ENCODE assay signal across 22 cellular contexts in genomic region chr9:108834959-108835696, GRCh38. TPM values are rescaled to one million over a fixed set of nuclear protein-coding genes. Genes with fewer than 3 reads are reported as not detected.
DNase-seq lines count a peak whose midpoint lies in the region; ATAC-seq and TF ChIP-seq lines count a peak whose summit lies in the region.
"Had no signal": no experiment of that assay in that cellular context is flagged by ENCODE, and none has a peak within 500 bp of the region (broad histone marks: within the 10 kb centered on the region; RNA-seq: fewer than 3 reads in every experiment).

No MANE protein-coding gene starts in this region.

- no peak overlapping the region for H2BK120ac ChIP-seq in mesendoderm (ENCODE audit: low read depth, low read length)

- no CpG with 5 or more reads among the region's 4 CpGs for WGBS in mesendoderm (ENCODE audit: extremely low coverage, insufficient coverage, low lambda C conversion rate)

- H3K79me2 ChIP-seq in mesendoderm (ENCODE audit: control insufficient read depth, insufficient read depth, low read length) = no peaks in the 10 kb centered on the region

- no peak overlapping the region for H3K27ac Mint-ChIP-seq in activated CD4-positive, alpha-beta T cell treated with anti-CD3 and anti-CD28 coated beads, Interleukin-2, amount 10 ng/mL, durations not matched to agents 24 days and 14 days
- H3K27ac Mint-ChIP-seq: activated CD4-positive, alpha-beta memory T cell treated with anti-CD3 and anti-CD28 coated beads for 36 hours; CD4-positive, CD25-positive, alpha-beta regulatory T cell; stimulated activated naive CD8-positive, alpha-beta T cell treated with anti-CD3 and anti-CD28 coated beads, Interleukin-15, amount 100 ng/mL, for 72 hours had no signal

- H3K4me1 Mint-ChIP-seq in activated CD4-positive, alpha-beta T cell treated with anti-CD3 and anti-CD28 coated beads, Interleukin-2, amount 10 ng/mL, durations not matched to agents 24 days and 14 days = peaks cover 7% of the 10 kb centered on the region
- H3K4me1 Mint-ChIP-seq: CD4-positive, CD25-positive, alpha-beta regulatory T cell had no signal

- intact Hi-C loops in activated CD4-positive, alpha-beta T cell treated with anti-CD3 and anti-CD28 coated beads, Interleukin-2, amount 10 ng/mL, durations not matched to agents 24 days and 14 days (cut with micrococcal nuclease) = no loop called here

- H3K18ac ChIP-seq in mesendoderm (ENCODE audit: low read length) = no peak overlapping the region

- peak; percentile 60 for DNase-seq in SKM-1 treated with dmso at 0.1 percent for 144 hours (lab: John Stamatoyannopoulos, UW; ENCODE audit: unreplicated experiment)
- DNase-seq in SKM-1 (lab: John Stamatoyannopoulos, UW; ENCODE audit: unreplicated experiment) = no peak
- peak; percentile 68 for DNase-seq in OCI-M1 (lab: John Stamatoyannopoulos, UW)
- peak; percentile 8 to 24 for DNase-seq in cardiac fibroblast (ENCODE audit: low read depth in 2 of 2)
- DNase-seq in NAMALWA (ENCODE audit: low spot score) = no peak
- DNase-seq in activated CD4-positive, alpha-beta T cell treated with anti-CD3 and anti-CD28 coated beads, Interleukin-2, amount 10 ng/mL, durations not matched to agents 24 days and 14 days = no peak
- no peak for DNase-seq in mesendoderm
- DNase-seq: activated CD4-positive, alpha-beta memory T cell treated with anti-CD3 and anti-CD28 coated beads for 36 hours; CD4-positive, CD25-positive, alpha-beta regulatory T cell; dermis blood vessel endothelial cell; MG63; NCI-H2171; NK-92 treated with Interleukin-12 subunit alpha and Interleukin-12 subunit beta, amount 100 ng/mL, for 24 hours; stimulated activated naive CD8-positive, alpha-beta T cell treated with anti-CD3 and anti-CD28 coated beads, Interleukin-15, amount 100 ng/mL, for 72 hours had no signal

- H3K4me3 Mint-ChIP-seq in activated CD4-positive, alpha-beta T cell treated with anti-CD3 and anti-CD28 coated beads, Interleukin-2, amount 10 ng/mL, durations not matched to agents 24 days and 14 days = no peak overlapping the region
- H3K4me3 Mint-ChIP-seq: activated CD4-positive, alpha-beta memory T cell treated with anti-CD3 and anti-CD28 coated beads for 36 hours; CD4-positive, CD25-positive, alpha-beta regulatory T cell; stimulated activated naive CD8-positive, alpha-beta T cell treated with anti-CD3 and anti-CD28 coated beads, Interleukin-15, amount 100 ng/mL, for 72 hours had no signal

- no peak for TF ChIP-seq CTCF in cardiac fibroblast (IDR thresholded peaks at IDR 0.05; ENCODE audit: low read depth, low read length)

- no peaks in the 10 kb centered on the region for H3K9me3 Mint-ChIP-seq in activated CD4-positive, alpha-beta T cell treated with anti-CD3 and anti-CD28 coated beads, Interleukin-2, amount 10 ng/mL, durations not matched to agents 24 days and 14 days
- H3K9me3 Mint-ChIP-seq: activated CD4-positive, alpha-beta memory T cell treated with anti-CD3 and anti-CD28 coated beads for 36 hours; stimulated activated naive CD8-positive, alpha-beta T cell treated with anti-CD3 and anti-CD28 coated beads, Interleukin-15, amount 100 ng/mL, for 72 hours had no signal

- H2AK5ac ChIP-seq in mesendoderm (ENCODE audit: low read length) = no peak overlapping the region

- no peak overlapping the region for H3K4ac ChIP-seq in mesendoderm (ENCODE audit: low read depth, low read length)

- no peaks in the 10 kb centered on the region for H3K27me3 Mint-ChIP-seq in activated CD4-positive, alpha-beta T cell treated with anti-CD3 and anti-CD28 coated beads, Interleukin-2, amount 10 ng/mL, durations not matched to agents 24 days and 14 days
- H3K27me3 Mint-ChIP-seq: stimulated activated naive CD8-positive, alpha-beta T cell treated with anti-CD3 and anti-CD28 coated beads, Interleukin-15, amount 100 ng/mL, for 72 hours had no signal

- no peaks in the 10 kb centered on the region for H3K27me3 ChIP-seq in mesendoderm (ENCODE audit: insufficient read depth, low read length, poor library complexity)
- H3K27me3 ChIP-seq: ascending aorta, MG63 had no signal

- no peak overlapping the region for H3K23ac ChIP-seq in mesendoderm (ENCODE audit: low read length)

- ATAC-seq in HG03097 (IDR thresholded peaks at IDR 0.05; ENCODE audit: low FRiP score, unreplicated experiment) = no peak
- ATAC-seq: stimulated activated naive CD8-positive, alpha-beta T cell treated with anti-CD3 and anti-CD28 coated beads, Interleukin-15, amount 100 ng/mL, for 72 hours had no signal

- no peaks in the 10 kb centered on the region for H3K36me3 ChIP-seq in mesendoderm (ENCODE audit: control insufficient read depth, insufficient read depth, low read length)
- H3K36me3 ChIP-seq: ascending aorta, MG63 had no signal

- no peaks in the 10 kb centered on the region for H3K36me3 Mint-ChIP-seq in activated CD4-positive, alpha-beta T cell treated with anti-CD3 and anti-CD28 coated beads, Interleukin-2, amount 10 ng/mL, durations not matched to agents 24 days and 14 days (ENCODE audit: low read depth)
- H3K36me3 Mint-ChIP-seq: activated CD4-positive, alpha-beta memory T cell treated with anti-CD3 and anti-CD28 coated beads for 36 hours; CD4-positive, CD25-positive, alpha-beta regulatory T cell had no signal

- no peak overlapping the region for H3K27ac ChIP-seq in mesendoderm (ENCODE audit: low read depth, low read length)
- H3K27ac ChIP-seq: 22Rv1, ascending aorta, HL-60 had no signal

- H3K4me2 ChIP-seq in mesendoderm (ENCODE audit: low read length) = no peak overlapping the region

- no peak overlapping the region for H3K56ac ChIP-seq in mesendoderm (ENCODE audit: low read length)

- no peak overlapping the region for H3K9ac ChIP-seq in mesendoderm (ENCODE audit: low read length)

- H3K4me1 ChIP-seq in mesendoderm (ENCODE audit: control insufficient read depth, low read depth, low read length) = no peaks in the 10 kb centered on the region
- H3K4me1 ChIP-seq: ascending aorta had no signal

- H4K8ac ChIP-seq in mesendoderm (ENCODE audit: low read depth, low read length) = no peak overlapping the region

- H3K79me1 ChIP-seq in mesendoderm (ENCODE audit: low read length) = no peaks in the 10 kb centered on the region

- H3K4me3 ChIP-seq in cardiac fibroblast (replicated peaks in 1 of 2; ENCODE audit: low read depth in 2 of 2, low read length in 2 of 2) (no peak overlapping the region), mesendoderm (ENCODE audit: low read length) (no peak overlapping the region)
- H3K4me3 ChIP-seq: ascending aorta, MG63 had no signal

- H4K5ac ChIP-seq in mesendoderm (ENCODE audit: low read length) = no peak overlapping the region

- H2BK15ac ChIP-seq in mesendoderm (replicated peaks; ENCODE audit: low read depth) = no peak overlapping the region

- no peak overlapping the region for H2BK5ac ChIP-seq in mesendoderm (ENCODE audit: low read length)

RNA-seq across cellular contexts. Expression of gene ACTL7B, which starts 20.7 kb away (rescaled TPM):
- total RNA-seq in activated CD4-positive, alpha-beta T cell treated with anti-CD3 and anti-CD28 coated beads, Interleukin-2, amount 10 ng/mL, durations not matched to agents 24 days and 14 days = 0.09 TPM in 1 of 2 replicates, not detected in the other
- polyA plus RNA-seq in mesendoderm (2013, experiment 1 of 2) = not detected
- polyA plus RNA-seq in mesendoderm (2013, experiment 2 of 2) = not detected
- total RNA-seq: activated CD4-positive, alpha-beta memory T cell treated with anti-CD3 and anti-CD28 coated beads for 36 hours; ascending aorta; dermis blood vessel endothelial cell; H4; lower leg skin had no signal
- polyA plus RNA-seq: CD4-positive, CD25-positive, alpha-beta regulatory T cell; neural cell had no signal

RNA-seq across cellular contexts. Expression of gene ACTL7A, which starts 26.9 kb away (rescaled TPM):
- total RNA-seq in activated CD4-positive, alpha-beta T cell treated with anti-CD3 and anti-CD28 coated beads, Interleukin-2, amount 10 ng/mL, durations not matched to agents 24 days and 14 days = not detected in 2 replicates
- polyA plus RNA-seq in mesendoderm (2013, experiment 1 of 2) = not detected
- polyA plus RNA-seq in mesendoderm (2013, experiment 2 of 2) = not detected
- total RNA-seq: activated CD4-positive, alpha-beta memory T cell treated with anti-CD3 and anti-CD28 coated beads for 36 hours; ascending aorta; CD4-positive, CD25-positive, alpha-beta regulatory T cell; dermis blood vessel endothelial cell; H4; lower leg skin; T-helper 1 cell treated with Interleukin-12 subunit alpha and Interleukin-12 subunit beta and Interleukin-4 antibody, amounts not matched to agents 30 ng/mL and 1 ng/mL, for 36 hours had no signal
- polyA plus RNA-seq: CD4-positive, CD25-positive, alpha-beta regulatory T cell; neural cell had no signal

Comparison
In these comparisons a context has a peak if more than half of its experiments do, and no peak if none do; other contexts are left out.
1. DNase-seq: peak in SKM-1 treated with dmso at 0.1 percent for 144 hours (single experiment), OCI-M1 (single experiment) and cardiac fibroblast (2 of 2); none in SKM-1 (single experiment), NAMALWA (single experiment), activated CD4-positive, alpha-beta T cell treated with anti-CD3 and anti-CD28 coated beads, Interleukin-2, amount 10 ng/mL, durations not matched to agents 24 days and 14 days (single experiment) and mesendoderm (single experiment).